Comparison of ENCODE assay signal across 21 cellular contexts in the genomic region with DNA sequence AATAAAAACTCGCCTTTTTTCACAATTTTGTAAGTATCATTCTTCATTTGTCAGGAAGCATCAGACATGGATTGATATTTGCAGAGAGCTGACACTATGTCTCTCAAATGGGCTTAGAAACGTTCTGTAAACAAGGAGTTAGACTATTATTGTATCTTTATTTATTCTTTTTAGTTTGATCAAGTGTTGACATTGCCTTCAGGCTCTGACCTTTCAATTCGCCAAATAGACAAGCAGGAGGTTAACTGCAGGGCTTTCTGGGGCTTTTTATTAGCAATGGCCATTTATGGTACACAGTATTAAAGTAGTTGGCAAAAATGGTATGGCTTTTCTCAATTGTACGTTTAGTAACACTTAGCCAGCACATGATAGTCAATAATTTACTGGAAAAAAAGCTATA.
DNase-seq lines count a peak whose midpoint lies in the region; ATAC-seq and TF ChIP-seq lines count a peak whose summit lies in the region.
"Had no signal": no experiment of that assay in that cellular context is flagged by ENCODE, and none has a peak within 500 bp of the region (broad histone marks: within the 10 kb centered on the region; RNA-seq: fewer than 3 reads in every experiment).

No MANE protein-coding gene starts in this region.

- peaks cover 0 to 2% (median 0%) of the 10 kb centered on the region in 3 donors for H3K27me3 Mint-ChIP-seq in immature natural killer cell (ENCODE audit: low read depth in 3 of 3)
- H3K27me3 Mint-ChIP-seq: CD4-positive, alpha-beta memory T cell; IgD-negative memory B cell had no signal

- no peaks in the 10 kb centered on the region for H3K36me3 ChIP-seq in PC-3 (ENCODE audit: low read depth, low read length)
- H3K36me3 ChIP-seq in smooth muscle cell (ENCODE audit: low read depth), result no peaks in the 10 kb centered on the region
- H3K36me3 ChIP-seq: BLaER1 had no signal

- H3K27me3 ChIP-seq in PC-3 (ENCODE audit: low read length) (no peaks in the 10 kb centered on the region), smooth muscle cell (ENCODE audit: low read depth) (no peaks in the 10 kb centered on the region)
- H3K27me3 ChIP-seq: BLaER1 had no signal

- H3K79me2 ChIP-seq in PC-3 (ENCODE audit: low read length) (no peaks in the 10 kb centered on the region), smooth muscle cell (ENCODE audit: low read depth) (no peaks in the 10 kb centered on the region)

- H3K9me3 ChIP-seq in PC-3 (ENCODE audit: low read length) (no peaks in the 10 kb centered on the region), smooth muscle cell (replicated peaks; ENCODE audit: low read depth) (no peaks in the 10 kb centered on the region)
- H3K9me3 ChIP-seq: BLaER1 had no signal

- H3K4me2 ChIP-seq in PC-3 (ENCODE audit: low read length) (no peak overlapping the region), smooth muscle cell (no peak overlapping the region)
- H3K4me2 ChIP-seq: BLaER1 had no signal

- CTCF ChIA-PET in PC-3 (lab: Charles Lee), result no interaction called here

- ATAC-seq in PC-3, result peak; percentile 78

- no peak overlapping the region for H3K27ac Mint-ChIP-seq in immature natural killer cell
- H3K27ac Mint-ChIP-seq: CD4-positive, alpha-beta memory T cell; IgD-negative memory B cell had no signal

- 84% methylated on average over 4 of the region's 4 CpGs for WGBS in smooth muscle cell (ENCODE audit: low lambda C conversion rate)

- no peak overlapping the region for H3K4me3 ChIP-seq in PC-3 (ENCODE audit: low read length)
- no peak overlapping the region for H3K4me3 ChIP-seq in smooth muscle cell
- H3K4me3 ChIP-seq: BLaER1, SK-N-MC had no signal

- H2AFZ ChIP-seq in PC-3 (ENCODE audit: low read length) (no peak overlapping the region), smooth muscle cell (ENCODE audit: low read depth) (no peak overlapping the region)

- peaks cover 2 to 24% (median 8%) of the 10 kb centered on the region in 6 donors for H3K9me3 Mint-ChIP-seq in immature natural killer cell

- no peak overlapping the region for H3K27ac ChIP-seq in PC-3 (ENCODE audit: low read length)
- H3K27ac ChIP-seq in smooth muscle cell (ENCODE audit: low read depth), result no peak overlapping the region
- H3K27ac ChIP-seq: BLaER1, RWPE1, SK-N-MC had no signal

- H3F3A ChIP-seq in PC-3 (ENCODE audit: low read length, unreplicated experiment) (no peaks in the 10 kb centered on the region), smooth muscle cell (ENCODE audit: low read depth) (no peaks in the 10 kb centered on the region)

- POLR2A ChIA-PET in PC-3 (lab: Charles Lee; ENCODE audit: unreplicated experiment), result interaction anchor here (0.6 kb wide), 1 partner anchor 103 kb away, joined by 3 read pairs; no protein-coding TSS in a partner anchor

- H3K36me3 Mint-ChIP-seq in immature natural killer cell, result no peaks in the 10 kb centered on the region
- H3K36me3 Mint-ChIP-seq: CD4-positive, alpha-beta memory T cell had no signal

- no TSS peak for BruUV-seq in PC-3 (replicated peaks; lab: Mats Ljungman, UMichigan)

- no peak overlapping the region for H3K9ac ChIP-seq in PC-3 (ENCODE audit: low read length)
- H3K9ac ChIP-seq in smooth muscle cell (ENCODE audit: low read depth), result no peak overlapping the region
- H3K9ac ChIP-seq: BLaER1 had no signal

- no peaks in the 10 kb centered on the region for H3K9me2 ChIP-seq in PC-3 (replicated peaks; ENCODE audit: low read length)

- H3K4me1 Mint-ChIP-seq in immature natural killer cell, result no peaks in the 10 kb centered on the region
- H3K4me1 Mint-ChIP-seq: CD4-positive, alpha-beta memory T cell had no signal

- DNase-seq in COR-L47 (lab: John Stamatoyannopoulos, UW) (peak; percentile 14), DMS153 treated with DMSO at 0.1 percent for 48 hours (lab: John Stamatoyannopoulos, UW; ENCODE audit: unreplicated experiment) (peak; percentile 62), NCI-H1930 (lab: John Stamatoyannopoulos, UW) (peak; percentile 18 to 53), PC-3 (no peak), immature natural killer cell (no peak), smooth muscle cell (lab: John Stamatoyannopoulos, UW; ENCODE audit: unreplicated experiment) (no peak)
- no peak for DNase-seq in activated CD4-positive, alpha-beta T cell treated with anti-CD3 and anti-CD28 coated beads for 1 hour
- DNase-seq: ACHN; CD4-positive, alpha-beta memory T cell; MV-4-11; NCI-H1436; NCI-H2029 treated with DMSO at 0.1 percent for 48 hours; NCI-H2171; NCI-H345; SHP77 treated with DMSO at 0.1 percent for 48 hours; SW 1271; T-helper 2 cell had no signal

- TF ChIP-seq CTCF in PC-3 (conservative IDR thresholded peaks at IDR 0.05; ENCODE audit: low read depth, low read length) (no peak), smooth muscle cell (IDR thresholded peaks at IDR 0.05; ENCODE audit: borderline replicate concordance, insufficient read depth, poor library complexity, severe bottlenecking) (no peak)

- intact Hi-C loops in PC-3 (cut with micrococcal nuclease), result loop anchor here (10.0 kb wide), 1 partner anchor 205 kb away; no protein-coding TSS in a partner anchor

- H4K20me1 ChIP-seq in PC-3 (ENCODE audit: low read length) (no peaks in the 10 kb centered on the region), smooth muscle cell (ENCODE audit: low read depth) (no peaks in the 10 kb centered on the region)
- H4K20me1 ChIP-seq: BLaER1 had no signal

- H3K4me3 Mint-ChIP-seq in immature natural killer cell, result no peak overlapping the region
- H3K4me3 Mint-ChIP-seq: CD4-positive, alpha-beta memory T cell; IgD-negative memory B cell had no signal

- H3K4me1 ChIP-seq in PC-3 (ENCODE audit: insufficient read depth, low read length) (no peaks in the 10 kb centered on the region), smooth muscle cell (ENCODE audit: low read depth) (no peaks in the 10 kb centered on the region)
- H3K4me1 ChIP-seq: BLaER1 had no signal

Comparison
In these comparisons a context has a peak if more than half of its experiments do, and no peak if none do; other contexts are left out.
1. DNase-seq: peak in COR-L47 (single experiment), DMS153 treated with DMSO at 0.1 percent for 48 hours (single experiment) and NCI-H1930 (2 of 2); none in PC-3 (single experiment), immature natural killer cell (0 of 3), activated CD4-positive, alpha-beta T cell treated with anti-CD3 and anti-CD28 coated beads for 1 hour (single experiment) and smooth muscle cell (single experiment).